Comparison of ENCODE assay signal across 2 cellular contexts in the genomic region with DNA sequence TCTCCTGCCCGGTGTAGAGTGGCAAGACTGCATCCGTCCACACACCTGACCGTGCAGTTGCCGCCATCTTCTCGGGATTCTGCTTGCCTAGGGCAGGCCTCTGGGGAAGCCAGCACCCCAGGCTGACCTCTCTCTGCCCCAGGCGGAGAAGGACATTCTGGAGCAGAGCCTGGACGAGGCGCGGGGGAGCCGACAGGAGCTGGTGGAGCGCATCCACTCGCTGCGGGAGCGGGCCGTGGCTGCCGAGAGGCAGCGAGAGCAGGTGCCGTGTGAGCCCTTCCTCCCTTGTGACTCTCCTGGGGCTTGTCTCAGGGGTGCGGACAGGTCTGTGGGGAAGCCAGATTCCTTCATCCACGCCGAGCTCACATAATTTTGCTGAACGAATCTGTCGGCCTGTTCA.
TF ChIP-seq lines count a peak whose summit lies in the region.

No MANE protein-coding gene starts in this region.

TF ChIP-seq in GM23338, 12 proteins besides CTCF, POLR2A, EP300 and RAD21:
- TF ChIP-seq ZNF331 (CRISPR knock-in tag; IDR thresholded peaks at IDR 0.05; ENCODE audit: low read depth), result no peak
- no peak for TF ChIP-seq CREB1 (CRISPR knock-in tag; IDR thresholded peaks at IDR 0.05; ENCODE audit: low read depth)

TF ChIP-seq in WTC11, 78 proteins besides CTCF, POLR2A, EP300 and RAD21:
- TF ChIP-seq ZNF396 (CRISPR knock-in tag; IDR thresholded peaks at IDR 0.05; ENCODE audit: borderline replicate concordance) (no peak), MYBL2 (CRISPR knock-in tag; IDR thresholded peaks at IDR 0.05) (no peak), TEAD1 (CRISPR knock-in tag; IDR thresholded peaks at IDR 0.05) (no peak)
